Comparison of ENCODE assay signal across 25 cellular contexts in genomic region chr10:13761490-13762091, GRCh38.
DNase-seq lines count a peak whose midpoint lies in the region; ATAC-seq, FAIRE-seq and TF ChIP-seq lines count a peak whose summit lies in the region.
"Had no signal": no experiment of that assay in that cellular context is flagged by ENCODE, and none has a peak within 500 bp of the region (broad histone marks: within the 10 kb centered on the region; RNA-seq: fewer than 3 reads in every experiment).

No MANE protein-coding gene starts in this region.

- no peak overlapping the region for H3K4me3 Mint-ChIP-seq in activated CD4-positive, alpha-beta T cell treated with anti-CD3 and anti-CD28 coated beads for 36 hours
- H3K4me3 Mint-ChIP-seq in type B pancreatic cell, result no peak overlapping the region
- H3K4me3 Mint-ChIP-seq: CD14-positive monocyte; CD8-positive, alpha-beta memory T cell had no signal

- no peaks in the 10 kb centered on the region for H3K36me3 Mint-ChIP-seq in activated CD4-positive, alpha-beta T cell treated with anti-CD3 and anti-CD28 coated beads for 36 hours (ENCODE audit: low read depth)
- peaks cover 8% of the 10 kb centered on the region for H3K36me3 Mint-ChIP-seq in type B pancreatic cell
- H3K36me3 Mint-ChIP-seq: CD14-positive monocyte; CD8-positive, alpha-beta memory T cell had no signal

- in situ Hi-C loops in K562 (cut with MboI), result no loop called here

- no peak for TF ChIP-seq RAD21 in K562 (CRISPR knock-in tag; conservative IDR thresholded peaks at IDR 0.05 in 1 of 2, IDR thresholded peaks at IDR 0.05 in 1 of 2)

- POLR2A ChIA-PET in activated CD4-positive, alpha-beta T cell treated with anti-CD3 and anti-CD28 coated beads for 36 hours (lab: Charles Lee), result no interaction called here
- POLR2A ChIA-PET in K562 (lab: Yijun Ruan, JAX), result interaction anchor here (0.6 to 1.3 kb wide), 4 partner anchors 11 to 512 kb away, joined by 3 to 4 read pairs (median 3); no protein-coding TSS in a partner anchor

- H3K27me3 ChIP-seq in MM.1S (replicated peaks; ENCODE audit: insufficient read depth, low read length) (no peaks in the 10 kb centered on the region), K562 (ENCODE audit: control insufficient read depth in 2 of 2, insufficient read depth in 2 of 2, low read length in 2 of 2) (peaks cover 13 to 32% of the 10 kb centered on the region in 2 experiments), Karpas-422 (ENCODE audit: low read length) (no peaks in the 10 kb centered on the region)
- H3K27me3 ChIP-seq: BE2C, MG63 had no signal

- H3K9me3 ChIP-seq in MM.1S (replicated peaks; ENCODE audit: insufficient read depth, low read length) (no peaks in the 10 kb centered on the region), K562 (replicated peaks; ENCODE audit: control insufficient read depth, insufficient read depth, low read depth, low read length) (no peaks in the 10 kb centered on the region), Karpas-422 (ENCODE audit: low read length) (no peaks in the 10 kb centered on the region)
- H3K9me3 ChIP-seq: BE2C, MG63 had no signal

- ATAC-seq in activated CD4-positive, alpha-beta T cell treated with anti-CD3 and anti-CD28 coated beads for 36 hours, result peak; percentile 33
- ATAC-seq in K562 (no peak), GM19035 (IDR thresholded peaks at IDR 0.05; ENCODE audit: unreplicated experiment) (no peak)
- ATAC-seq: HCT116, Panc1 had no signal

- H3K27ac Mint-ChIP-seq in activated CD4-positive, alpha-beta T cell treated with anti-CD3 and anti-CD28 coated beads for 36 hours, result no peak overlapping the region
- peak overlapping the region; percentile 48 for H3K27ac Mint-ChIP-seq in type B pancreatic cell
- H3K27ac Mint-ChIP-seq: CD14-positive monocyte; CD8-positive, alpha-beta memory T cell had no signal

- CTCF ChIA-PET in activated CD4-positive, alpha-beta T cell treated with anti-CD3 and anti-CD28 coated beads for 36 hours (lab: Charles Lee), result interaction anchor here (1.5 kb wide), 1 partner anchor 15 kb away, joined by 10 read pairs; no protein-coding TSS in a partner anchor
- CTCF ChIA-PET in K562 (lab: Yijun Ruan, JAX; ENCODE audit: low intra/inter-chr PET ratio), result no interaction called here

- H3K9me2 ChIP-seq in MM.1S (replicated peaks; ENCODE audit: insufficient read depth, low read length) (no peaks in the 10 kb centered on the region), Karpas-422 (replicated peaks; ENCODE audit: insufficient read depth, low read length) (no peaks in the 10 kb centered on the region)

- H3K4me2 ChIP-seq in MM.1S (ENCODE audit: low read depth, low read length) (no peak overlapping the region), K562 (ENCODE audit: insufficient read depth, low read length) (no peak overlapping the region), Karpas-422 (ENCODE audit: low read depth, low read length, poor library complexity, severe bottlenecking) (no peak overlapping the region)

- H3K27ac ChIP-seq in MM.1S (ENCODE audit: low read length) (no peak overlapping the region), K562 (ENCODE audit: extremely low read depth, low read depth, low read length) (no peak overlapping the region), Karpas-422 (ENCODE audit: low read length) (no peak overlapping the region)
- H3K27ac ChIP-seq: 22Rv1, HL-60, SK-N-MC had no signal

- FAIRE-seq in K562 (lab: Jason Lieb, UNC), result no peak
- FAIRE-seq: H1 had no signal

- DNase-seq in activated CD4-positive, alpha-beta T cell treated with anti-CD3 and anti-CD28 coated beads for 36 hours, result no peak
- no peak for DNase-seq in activated CD4-positive, alpha-beta T cell treated with anti-CD3 and anti-CD28 coated beads, Interleukin-2, amount 50 U/mL, for 48 hours
- DNase-seq in MM.1S (peak; percentile 16), K562 (ENCODE audit: extremely low read depth in 1 of 4, low spot score in 3 of 4) (no peak), type B pancreatic cell (ENCODE audit: extremely low spot score, unreplicated experiment) (no peak), pons (ENCODE audit: low spot score) (no peak), Karpas-422 (no peak)
- DNase-seq: ACHN; BE2C; Calu3; CD8-positive, alpha-beta memory T cell; DND-41; MG63; NCI-H2029; NCI-H446 treated with DMSO at 0.1 percent for 48 hours; NCI-H526; SIG-M5 had no signal

- intact Hi-C loops in activated CD4-positive, alpha-beta T cell treated with anti-CD3 and anti-CD28 coated beads for 36 hours (cut with DNase I, micrococcal nuclease), result no loop called here
- intact Hi-C loops in K562 (cut with micrococcal nuclease), result no loop called here

- H3K9me3 Mint-ChIP-seq in activated CD4-positive, alpha-beta T cell treated with anti-CD3 and anti-CD28 coated beads for 36 hours (ENCODE audit: low read depth), result no peaks in the 10 kb centered on the region
- peaks cover 8% of the 10 kb centered on the region for H3K9me3 Mint-ChIP-seq in type B pancreatic cell
- H3K9me3 Mint-ChIP-seq: CD8-positive, alpha-beta memory T cell had no signal

- H3K79me2 ChIP-seq in MM.1S (ENCODE audit: low read length) (no peaks in the 10 kb centered on the region), K562 (ENCODE audit: control insufficient read depth, insufficient read depth, low read length) (no peaks in the 10 kb centered on the region), Karpas-422 (ENCODE audit: low read length) (no peaks in the 10 kb centered on the region)

- H2AFZ ChIP-seq in MM.1S (ENCODE audit: low read length) (no peak overlapping the region), K562 (ENCODE audit: low read depth, low read length) (no peak overlapping the region), Karpas-422 (ENCODE audit: low read length) (no peak overlapping the region)

- H3F3A ChIP-seq in MM.1S (ENCODE audit: insufficient read depth, low read length), result peaks cover 9% of the 10 kb centered on the region; the same call in 1 of the 2 replicates

- H3K4me1 ChIP-seq in MM.1S (ENCODE audit: low read length) (peaks cover 12% of the 10 kb centered on the region), K562 (replicated peaks in 1 of 2; ENCODE audit: control insufficient read depth in 2 of 2, insufficient read depth in 2 of 2, low read length in 2 of 2) (no peaks in the 10 kb centered on the region), Karpas-422 (ENCODE audit: low read length) (no peaks in the 10 kb centered on the region)
- H3K4me1 ChIP-seq: BE2C had no signal

- TF ChIP-seq CTCF in MM.1S (IDR thresholded peaks at IDR 0.05; ENCODE audit: low read length) (no peak), K562 (IDR thresholded peaks at IDR 0.05 in 2 of 3, conservative IDR thresholded peaks at IDR 0.05 in 1 of 3; ENCODE audit: insufficient read depth in 2 of 3, low read depth in 1 of 3, low read length in 3 of 3) (no peak), type B pancreatic cell (conservative IDR thresholded peaks at IDR 0.05) (no peak)

- H3K36me3 ChIP-seq in MM.1S (replicated peaks; ENCODE audit: insufficient read depth, low read length), result no peaks in the 10 kb centered on the region
- no peaks in the 10 kb centered on the region for H3K36me3 ChIP-seq in K562 (ENCODE audit: control insufficient read depth, insufficient read depth, low read length)
- no peaks in the 10 kb centered on the region for H3K36me3 ChIP-seq in Karpas-422 (ENCODE audit: insufficient read depth, low read length)
- H3K36me3 ChIP-seq: BE2C, MG63 had no signal

- no peak for TF ChIP-seq POLR2A in K562 (conservative IDR thresholded peaks at IDR 0.05)

- no peaks in the 10 kb centered on the region for H3K27me3 Mint-ChIP-seq in activated CD4-positive, alpha-beta T cell treated with anti-CD3 and anti-CD28 coated beads for 36 hours
- no peaks in the 10 kb centered on the region for H3K27me3 Mint-ChIP-seq in type B pancreatic cell

- H3K4me3 ChIP-seq in MM.1S (ENCODE audit: low read length) (no peak overlapping the region), K562 (no peak overlapping the region), Karpas-422 (ENCODE audit: low read length) (no peak overlapping the region)
- H3K4me3 ChIP-seq: MG63, SK-N-MC had no signal

- H3K9me1 ChIP-seq in K562 (ENCODE audit: control insufficient read depth, insufficient read depth, low read length), result no peaks in the 10 kb centered on the region

- no peak for TF ChIP-seq EP300 in K562 (IDR thresholded peaks at IDR 0.05; ENCODE audit: low read length)

- H3K9ac ChIP-seq in MM.1S (ENCODE audit: low read length) (no peak overlapping the region), K562 (ENCODE audit: insufficient read depth in 1 of 2, low read depth in 2 of 2, low read length in 2 of 2) (no peak overlapping the region), Karpas-422 (ENCODE audit: low read length) (no peak overlapping the region)

- WGBS in K562 (ENCODE audit: insufficient coverage, low coverage, missing lambda C conversion rate), result 0% methylated on average over 2 of the region's 2 CpGs

- no TSS peak for BruUV-seq in K562 (replicated peaks; lab: Mats Ljungman, UMichigan)

- peaks cover 7% of the 10 kb centered on the region for H3K4me1 Mint-ChIP-seq in activated CD4-positive, alpha-beta T cell treated with anti-CD3 and anti-CD28 coated beads for 36 hours
- peaks cover 32% of the 10 kb centered on the region for H3K4me1 Mint-ChIP-seq in type B pancreatic cell (ENCODE audit: unreplicated experiment)

- H4K20me1 ChIP-seq in MM.1S (ENCODE audit: insufficient read depth, low read length) (no peaks in the 10 kb centered on the region), K562 (replicated peaks; ENCODE audit: control insufficient read depth, insufficient read depth, low read length) (no peaks in the 10 kb centered on the region), Karpas-422 (ENCODE audit: insufficient read depth, low read depth, low read length) (no peaks in the 10 kb centered on the region)

TF ChIP-seq in K562, 482 proteins besides CTCF, POLR2A, EP300 and RAD21:
- TF ChIP-seq ZNF316 (IDR thresholded peaks at IDR 0.05) (peak; percentile 38; the same call in 1 of the 2 replicates), ATF1 (CRISPR knock-in tag; IDR thresholded peaks at IDR 0.05) (no peak), ATF1 (tag; IDR thresholded peaks at IDR 0.05) (no peak), C11orf30 (IDR thresholded peaks at IDR 0.05; ENCODE audit: low read depth) (peak; percentile 6; the same call in 1 of the 2 replicates)
